22 cellular contexts compared by ENCODE assay signal in genomic region chr17:71111460-71111859, GRCh38.
DNase-seq lines count a peak whose midpoint lies in the region; ATAC-seq, FAIRE-seq and TF ChIP-seq lines count a peak whose summit lies in the region.
"Had no signal": no experiment of that assay in that cellular context is flagged by ENCODE, and none has a peak within 500 bp of the region (broad histone marks: within the 10 kb centered on the region; RNA-seq: fewer than 3 reads in every experiment).

No MANE protein-coding gene starts in this region.

- no peak overlapping the region for H3K27ac Mint-ChIP-seq in activated naive CD4-positive, alpha-beta T cell treated with anti-CD3 and anti-CD28 coated beads for 36 hours
- H3K27ac Mint-ChIP-seq: CD4-positive, alpha-beta T cell; IgD-negative memory B cell had no signal

- no peaks in the 10 kb centered on the region for H3K4me1 Mint-ChIP-seq in activated naive CD4-positive, alpha-beta T cell treated with anti-CD3 and anti-CD28 coated beads for 36 hours (ENCODE audit: low read depth)
- H3K4me1 Mint-ChIP-seq: IgD-negative memory B cell had no signal

- H3K27me3 ChIP-seq in PC-3 (ENCODE audit: low read length) = no peaks in the 10 kb centered on the region
- H3K27me3 ChIP-seq in HepG2 (ENCODE audit: control insufficient read depth in 1 of 2, insufficient read depth in 2 of 2, low read length in 2 of 2) = no peaks in the 10 kb centered on the region
- H3K27me3 ChIP-seq in small intestine (ENCODE audit: control insufficient read depth in 2 of 2, insufficient read depth in 2 of 2, low read length in 2 of 2) = no peaks in the 10 kb centered on the region

- TF ChIP-seq POLR2A in HepG2 (IDR thresholded peaks at IDR 0.05; ENCODE audit: insufficient read depth in 1 of 2, low read depth in 2 of 2, low read length in 2 of 2) = no peak

- H3F3A ChIP-seq in PC-3 (ENCODE audit: low read length, unreplicated experiment) = no peaks in the 10 kb centered on the region

- H2AFZ ChIP-seq in PC-3 (ENCODE audit: low read length) (no peak overlapping the region), HepG2 (ENCODE audit: low read length) (no peak overlapping the region)
- H2AFZ ChIP-seq: GM23248 had no signal

- in situ Hi-C loops in HepG2 (cut with HindIII; ENCODE audit: extremely low pct_ligation_motif_present, low pct_unique_long_range_greater_than_20kb) = no loop called here

- no peaks in the 10 kb centered on the region for H3K9me2 ChIP-seq in PC-3 (replicated peaks; ENCODE audit: low read length)

- H3K4me3 Mint-ChIP-seq in activated naive CD4-positive, alpha-beta T cell treated with anti-CD3 and anti-CD28 coated beads for 36 hours = no peak overlapping the region
- H3K4me3 Mint-ChIP-seq: CD4-positive, alpha-beta T cell; IgD-negative memory B cell had no signal

- intact Hi-C loops in PC-3 (cut with micrococcal nuclease) = loop anchor here (1.0 to 10.0 kb wide), 7 partner anchors 66 to 813 kb away; no protein-coding TSS in a partner anchor
- intact Hi-C loops in HepG2 (cut with micrococcal nuclease; ENCODE audit: unreplicated experiment) = no loop called here
- intact Hi-C loops in activated naive CD4-positive, alpha-beta T cell treated with anti-CD3 and anti-CD28 coated beads for 36 hours (cut with micrococcal nuclease) = no loop called here

- H3K4me3 ChIP-seq in PC-3 (ENCODE audit: low read length) (no peak overlapping the region), HepG2 (replicated peaks in 1 of 3; ENCODE audit: insufficient read depth in 1 of 3, low read depth in 2 of 3, low read length in 3 of 3) (no peak overlapping the region), small intestine (ENCODE audit: low read depth in 1 of 2, low read length in 2 of 2) (no peak overlapping the region)
- H3K4me3 ChIP-seq: GM12878, GM23248, HAP-1 had no signal

- H3K36me3 Mint-ChIP-seq in activated naive CD4-positive, alpha-beta T cell treated with anti-CD3 and anti-CD28 coated beads for 36 hours (ENCODE audit: low read depth) = no peaks in the 10 kb centered on the region
- H3K36me3 Mint-ChIP-seq: IgD-negative memory B cell had no signal

- 3% methylated on average over 2 of the region's 2 CpGs for WGBS in HepG2 (ENCODE audit: low lambda C conversion rate)
- WGBS in small intestine, 3 donors = 50 to 70% (median 57%) methylated on average over 2 of the region's 2 CpGs

- H3K27ac ChIP-seq in PC-3 (ENCODE audit: low read length) (peak overlapping the region; percentile 39), HepG2 (ENCODE audit: extremely low read length, insufficient read depth, low read length) (peak overlapping the region; percentile 15), small intestine (ENCODE audit: low read depth in 1 of 2, low read length in 1 of 2) (no peak overlapping the region)
- H3K27ac ChIP-seq: C4-2B, GM23248 had no signal

- H4K20me1 ChIP-seq in PC-3 (ENCODE audit: low read length) = no peaks in the 10 kb centered on the region
- H4K20me1 ChIP-seq in HepG2 (ENCODE audit: insufficient read depth, low read length) = no peaks in the 10 kb centered on the region

- H3K9me3 ChIP-seq in PC-3 (ENCODE audit: low read length) (no peaks in the 10 kb centered on the region), HepG2 (ENCODE audit: low read length) (peaks cover 5% of the 10 kb centered on the region; the same call in 1 of the 2 replicates), small intestine (ENCODE audit: control insufficient read depth, low read depth) (no peaks in the 10 kb centered on the region)
- H3K9me3 ChIP-seq: Caco-2, HAP-1 had no signal

- TF ChIP-seq RAD21 in HepG2 (CRISPR knock-in tag; IDR thresholded peaks at IDR 0.05) = no peak

- no peaks in the 10 kb centered on the region for H3K79me2 ChIP-seq in PC-3 (ENCODE audit: low read length)
- no peaks in the 10 kb centered on the region for H3K79me2 ChIP-seq in HepG2 (ENCODE audit: insufficient read depth, low read length)

- CTCF ChIA-PET in PC-3 (lab: Charles Lee) = interaction anchor here (0.6 kb wide), 1 partner anchor 349 kb away, joined by 3 read pairs; no protein-coding TSS in a partner anchor
- CTCF ChIA-PET in HepG2 (lab: Yijun Ruan, JAX; ENCODE audit: low intra/inter-chr PET ratio, low total read pairs) = no interaction called here
- CTCF ChIA-PET in activated naive CD4-positive, alpha-beta T cell treated with anti-CD3 and anti-CD28 coated beads for 36 hours (lab: Charles Lee) = no interaction called here

- POLR2A ChIA-PET in PC-3 (lab: Charles Lee; ENCODE audit: unreplicated experiment) = no interaction called here
- POLR2A ChIA-PET in HepG2 (lab: Yijun Ruan, JAX) = no interaction called here

- H3K9ac ChIP-seq in PC-3 (ENCODE audit: low read length) = no peak overlapping the region; the same call in 1 of the 2 replicates
- no peak overlapping the region for H3K9ac ChIP-seq in HepG2 (ENCODE audit: insufficient read depth, low read depth, low read length)
- H3K9ac ChIP-seq: GM23248 had no signal

- DNase-seq in HT-29 (ENCODE audit: low spot score) (peak; percentile 19), PC-3 (peak; percentile 39), HepG2 (ENCODE audit: low spot score) (peak; percentile 21), small intestine (peak; percentile 6), iPS-NIHi11 (ENCODE audit: low spot score) (no peak), NCI-H748 (lab: John Stamatoyannopoulos, UW; ENCODE audit: unreplicated experiment) (no peak)
- DNase-seq in activated naive CD4-positive, alpha-beta T cell treated with anti-CD3 and anti-CD28 coated beads for 36 hours = no peak
- DNase-seq: ACHN; AML-193; CD4-positive, alpha-beta T cell; DMS153; DND-41; EL; KBM-7 had no signal

- FAIRE-seq in HepG2 (lab: Jason Lieb, UNC) = no peak
- FAIRE-seq in small intestine (lab: Jason Lieb, UNC) = no peak
- FAIRE-seq: A204.1, GM12878, GM19239 had no signal

- H3K36me3 ChIP-seq in PC-3 (ENCODE audit: low read depth, low read length) (no peaks in the 10 kb centered on the region), HepG2 (replicated peaks in 1 of 2; ENCODE audit: control insufficient read depth in 1 of 2, insufficient read depth in 2 of 2, low read length in 2 of 2) (no peaks in the 10 kb centered on the region), small intestine (ENCODE audit: control insufficient read depth in 2 of 2, insufficient read depth in 2 of 2, low read length in 2 of 2) (no peaks in the 10 kb centered on the region)
- H3K36me3 ChIP-seq: HAP-1 had no signal

- no TSS peak for BruUV-seq in PC-3 (replicated peaks; lab: Mats Ljungman, UMichigan)
- no TSS peak for BruUV-seq in HepG2 (replicated peaks; lab: Mats Ljungman, UMichigan)

- H3K4me1 ChIP-seq in PC-3 (ENCODE audit: insufficient read depth, low read length) (peaks cover 19% of the 10 kb centered on the region), HepG2 (ENCODE audit: insufficient read depth, low read length) (peaks cover 33% of the 10 kb centered on the region), small intestine (ENCODE audit: control insufficient read depth in 2 of 2, insufficient read depth in 1 of 2, low read depth in 1 of 2, low read length in 1 of 2) (no peaks in the 10 kb centered on the region)
- H3K4me1 ChIP-seq: HAP-1 had no signal

- TF ChIP-seq CTCF in PC-3 (conservative IDR thresholded peaks at IDR 0.05; ENCODE audit: low read depth, low read length) (no peak), HepG2 (CRISPR knock-in tag; IDR thresholded peaks at IDR 0.05) (no peak)

- no peaks in the 10 kb centered on the region for H3K27me3 Mint-ChIP-seq in activated naive CD4-positive, alpha-beta T cell treated with anti-CD3 and anti-CD28 coated beads for 36 hours (ENCODE audit: low read depth)
- H3K27me3 Mint-ChIP-seq: CD4-positive, alpha-beta T cell; IgD-negative memory B cell had no signal

- peaks cover 4% of the 10 kb centered on the region for H3K9me3 Mint-ChIP-seq in activated naive CD4-positive, alpha-beta T cell treated with anti-CD3 and anti-CD28 coated beads for 36 hours

- ATAC-seq in PC-3 (peak; percentile 85), HepG2 (peak; percentile 95)
- ATAC-seq: GM12878 had no signal

- TF ChIP-seq EP300 in HepG2 (IDR thresholded peaks at IDR 0.05; ENCODE audit: low read depth in 2 of 2, low read length in 2 of 2) = peak in 1 of 2 experiments; percentile 38; a peak in 1 of 4 replicates
- no peak for TF ChIP-seq EP300 in HepG2 (CRISPR knock-in tag; IDR thresholded peaks at IDR 0.05; ENCODE audit: borderline replicate concordance)

- no peak overlapping the region for H3K4me2 ChIP-seq in PC-3 (ENCODE audit: low read length)
- H3K4me2 ChIP-seq in HepG2 (ENCODE audit: low read depth, low read length) = 0 out of 2 replicates have a peak overlapping the region, but pooled peaks have one; percentile 3

TF ChIP-seq in HepG2, 621 proteins besides CTCF, POLR2A, EP300 and RAD21 (continues in another document):
- TF ChIP-seq SOX13 (IDR thresholded peaks at IDR 0.05) (no peak), SOX13 (CRISPR knock-in tag; conservative IDR thresholded peaks at IDR 0.05 in 1 of 2, IDR thresholded peaks at IDR 0.05 in 1 of 2) (peak in 1 of 2 experiments; percentile 21; a peak in 1 of 4 replicates), HBP1 (CRISPR knock-in tag; IDR thresholded peaks at IDR 0.05; ENCODE audit: low read depth) (no peak), KDM5A (IDR thresholded peaks at IDR 0.05; ENCODE audit: borderline replicate concordance, low read length) (no peak), ZNF713 (CRISPR knock-in tag; IDR thresholded peaks at IDR 0.05) (no peak), MIXL1 (CRISPR knock-in tag; IDR thresholded peaks at IDR 0.05) (0 out of 2 replicates have a peak, but pooled peaks have one; percentile 6), ZNF251 (CRISPR knock-in tag; IDR thresholded peaks at IDR 0.05) (no peak)

Comparison
In these comparisons a context has a peak if more than half of its experiments do, and no peak if none do; other contexts are left out.
1. DNase-seq: peak in HT-29 (single experiment), PC-3 (single experiment), HepG2 (single experiment) and small intestine (single experiment); none in iPS-NIHi11 (single experiment), NCI-H748 (single experiment) and activated naive CD4-positive, alpha-beta T cell treated with anti-CD3 and anti-CD28 coated beads for 36 hours (single experiment).
2. H3K27ac ChIP-seq: peak in PC-3 (single experiment) and HepG2 (single experiment); none in small intestine (0 of 2).